In the genomic region with DNA sequence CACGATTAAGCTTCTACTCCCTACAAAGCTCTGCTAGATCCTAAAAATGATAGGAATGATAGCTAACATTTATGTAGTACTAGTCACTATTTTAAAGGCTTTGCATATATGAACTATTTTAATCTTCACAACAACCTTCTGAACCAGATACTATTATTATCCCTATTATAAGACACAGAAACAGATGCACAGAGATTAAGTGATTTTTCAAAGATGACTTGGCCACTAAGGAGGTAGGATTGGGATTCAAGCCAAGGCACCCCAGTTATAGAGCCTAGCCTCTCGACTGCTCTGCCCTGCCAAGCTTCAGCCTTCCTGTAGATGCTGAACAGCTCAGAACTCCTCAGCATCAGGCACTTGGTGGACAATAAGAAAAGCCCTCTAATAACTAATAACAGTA, we compare ENCODE assay signal across 1 cellular context.
TF ChIP-seq lines count a peak whose summit lies in the region.

No MANE protein-coding gene starts in this region.

TF ChIP-seq in WTC11, 78 proteins besides CTCF, POLR2A, EP300 and RAD21:
- TF ChIP-seq, protein P1, sequence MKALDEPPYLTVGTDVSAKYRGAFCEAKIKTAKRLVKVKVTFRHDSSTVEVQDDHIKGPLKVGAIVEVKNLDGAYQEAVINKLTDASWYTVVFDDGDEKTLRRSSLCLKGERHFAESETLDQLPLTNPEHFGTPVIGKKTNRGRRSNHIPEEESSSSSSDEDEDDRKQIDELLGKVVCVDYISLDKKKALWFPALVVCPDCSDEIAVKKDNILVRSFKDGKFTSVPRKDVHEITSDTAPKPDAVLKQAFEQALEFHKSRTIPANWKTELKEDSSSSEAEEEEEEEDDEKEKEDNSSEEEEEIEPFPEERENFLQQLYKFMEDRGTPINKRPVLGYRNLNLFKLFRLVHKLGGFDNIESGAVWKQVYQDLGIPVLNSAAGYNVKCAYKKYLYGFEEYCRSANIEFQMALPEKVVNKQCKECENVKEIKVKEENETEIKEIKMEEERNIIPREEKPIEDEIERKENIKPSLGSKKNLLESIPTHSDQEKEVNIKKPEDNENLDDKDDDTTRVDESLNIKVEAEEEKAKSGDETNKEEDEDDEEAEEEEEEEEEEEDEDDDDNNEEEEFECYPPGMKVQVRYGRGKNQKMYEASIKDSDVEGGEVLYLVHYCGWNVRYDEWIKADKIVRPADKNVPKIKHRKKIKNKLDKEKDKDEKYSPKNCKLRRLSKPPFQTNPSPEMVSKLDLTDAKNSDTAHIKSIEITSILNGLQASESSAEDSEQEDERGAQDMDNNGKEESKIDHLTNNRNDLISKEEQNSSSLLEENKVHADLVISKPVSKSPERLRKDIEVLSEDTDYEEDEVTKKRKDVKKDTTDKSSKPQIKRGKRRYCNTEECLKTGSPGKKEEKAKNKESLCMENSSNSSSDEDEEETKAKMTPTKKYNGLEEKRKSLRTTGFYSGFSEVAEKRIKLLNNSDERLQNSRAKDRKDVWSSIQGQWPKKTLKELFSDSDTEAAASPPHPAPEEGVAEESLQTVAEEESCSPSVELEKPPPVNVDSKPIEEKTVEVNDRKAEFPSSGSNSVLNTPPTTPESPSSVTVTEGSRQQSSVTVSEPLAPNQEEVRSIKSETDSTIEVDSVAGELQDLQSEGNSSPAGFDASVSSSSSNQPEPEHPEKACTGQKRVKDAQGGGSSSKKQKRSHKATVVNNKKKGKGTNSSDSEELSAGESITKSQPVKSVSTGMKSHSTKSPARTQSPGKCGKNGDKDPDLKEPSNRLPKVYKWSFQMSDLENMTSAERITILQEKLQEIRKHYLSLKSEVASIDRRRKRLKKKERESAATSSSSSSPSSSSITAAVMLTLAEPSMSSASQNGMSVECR (CRISPR knock-in tag; IDR thresholded peaks at IDR 0.05; ENCODE audit: borderline replicate concordance) = no peak
- TF ChIP-seq PRRX2 (CRISPR knock-in tag; IDR thresholded peaks at IDR 0.05) (no peak), SP1 (CRISPR knock-in tag; conservative IDR thresholded peaks at IDR 0.05) (no peak), ZNF396 (CRISPR knock-in tag; IDR thresholded peaks at IDR 0.05; ENCODE audit: borderline replicate concordance) (no peak), ZNF416 (CRISPR knock-in tag; IDR thresholded peaks at IDR 0.05) (no peak), CREM (CRISPR knock-in tag; IDR thresholded peaks at IDR 0.05) (no peak), TEAD4 (CRISPR knock-in tag; IDR thresholded peaks at IDR 0.05) (no peak), NFE2L1 (CRISPR knock-in tag; IDR thresholded peaks at IDR 0.05) (no peak)
- TF ChIP-seq, protein P2, sequence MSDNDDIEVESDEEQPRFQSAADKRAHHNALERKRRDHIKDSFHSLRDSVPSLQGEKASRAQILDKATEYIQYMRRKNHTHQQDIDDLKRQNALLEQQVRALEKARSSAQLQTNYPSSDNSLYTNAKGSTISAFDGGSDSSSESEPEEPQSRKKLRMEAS (CRISPR knock-in tag; IDR thresholded peaks at IDR 0.05) = no peak
- TF ChIP-seq, protein P3, sequence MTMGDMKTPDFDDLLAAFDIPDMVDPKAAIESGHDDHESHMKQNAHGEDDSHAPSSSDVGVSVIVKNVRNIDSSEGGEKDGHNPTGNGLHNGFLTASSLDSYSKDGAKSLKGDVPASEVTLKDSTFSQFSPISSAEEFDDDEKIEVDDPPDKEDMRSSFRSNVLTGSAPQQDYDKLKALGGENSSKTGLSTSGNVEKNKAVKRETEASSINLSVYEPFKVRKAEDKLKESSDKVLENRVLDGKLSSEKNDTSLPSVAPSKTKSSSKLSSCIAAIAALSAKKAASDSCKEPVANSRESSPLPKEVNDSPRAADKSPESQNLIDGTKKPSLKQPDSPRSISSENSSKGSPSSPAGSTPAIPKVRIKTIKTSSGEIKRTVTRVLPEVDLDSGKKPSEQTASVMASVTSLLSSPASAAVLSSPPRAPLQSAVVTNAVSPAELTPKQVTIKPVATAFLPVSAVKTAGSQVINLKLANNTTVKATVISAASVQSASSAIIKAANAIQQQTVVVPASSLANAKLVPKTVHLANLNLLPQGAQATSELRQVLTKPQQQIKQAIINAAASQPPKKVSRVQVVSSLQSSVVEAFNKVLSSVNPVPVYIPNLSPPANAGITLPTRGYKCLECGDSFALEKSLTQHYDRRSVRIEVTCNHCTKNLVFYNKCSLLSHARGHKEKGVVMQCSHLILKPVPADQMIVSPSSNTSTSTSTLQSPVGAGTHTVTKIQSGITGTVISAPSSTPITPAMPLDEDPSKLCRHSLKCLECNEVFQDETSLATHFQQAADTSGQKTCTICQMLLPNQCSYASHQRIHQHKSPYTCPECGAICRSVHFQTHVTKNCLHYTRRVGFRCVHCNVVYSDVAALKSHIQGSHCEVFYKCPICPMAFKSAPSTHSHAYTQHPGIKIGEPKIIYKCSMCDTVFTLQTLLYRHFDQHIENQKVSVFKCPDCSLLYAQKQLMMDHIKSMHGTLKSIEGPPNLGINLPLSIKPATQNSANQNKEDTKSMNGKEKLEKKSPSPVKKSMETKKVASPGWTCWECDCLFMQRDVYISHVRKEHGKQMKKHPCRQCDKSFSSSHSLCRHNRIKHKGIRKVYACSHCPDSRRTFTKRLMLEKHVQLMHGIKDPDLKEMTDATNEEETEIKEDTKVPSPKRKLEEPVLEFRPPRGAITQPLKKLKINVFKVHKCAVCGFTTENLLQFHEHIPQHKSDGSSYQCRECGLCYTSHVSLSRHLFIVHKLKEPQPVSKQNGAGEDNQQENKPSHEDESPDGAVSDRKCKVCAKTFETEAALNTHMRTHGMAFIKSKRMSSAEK (CRISPR knock-in tag; IDR thresholded peaks at IDR 0.05; ENCODE audit: borderline replicate concordance) = no peak
